ENCODE assay signal across 21 cellular contexts in the genomic region with DNA sequence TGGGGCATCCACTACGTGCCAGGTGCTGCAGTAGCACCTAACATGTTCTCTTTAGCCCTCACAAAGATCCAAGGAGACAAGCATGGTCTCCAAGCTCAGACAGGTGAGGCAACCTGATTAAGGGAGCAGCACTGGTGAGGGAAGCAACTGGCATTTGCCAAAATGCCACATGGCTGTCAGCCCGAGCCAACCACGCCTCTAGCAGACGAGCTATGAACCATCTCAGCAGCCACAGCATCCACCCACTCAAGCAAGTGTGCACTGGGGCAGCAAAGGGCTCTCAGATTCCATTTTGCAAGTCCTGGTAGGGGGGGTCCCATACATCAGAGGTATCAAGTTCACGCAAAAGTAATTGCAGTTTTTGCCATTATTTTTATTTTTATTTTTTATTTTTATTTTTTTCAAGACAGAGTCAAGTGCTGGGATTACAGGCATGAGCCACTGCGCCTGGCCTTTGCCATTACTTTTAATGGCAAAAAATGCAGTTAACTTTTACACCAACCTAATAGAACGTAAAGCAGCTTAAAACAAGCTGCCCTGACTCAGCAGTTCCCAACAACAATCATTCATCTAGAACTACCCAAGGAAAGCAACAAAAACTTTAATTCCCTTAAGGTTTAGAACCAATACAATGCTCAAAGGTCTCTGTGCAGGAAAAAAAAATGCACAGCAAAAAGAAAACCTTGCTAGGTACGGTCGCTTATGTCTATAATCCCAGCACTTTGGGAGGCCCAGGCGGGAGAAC. TPM values are rescaled to one million over a fixed set of nuclear protein-coding genes. Genes with fewer than 3 reads are reported as not detected.
DNase-seq lines count a peak whose midpoint lies in the region; ATAC-seq, FAIRE-seq and TF ChIP-seq lines count a peak whose summit lies in the region.
"Had no signal": no experiment of that assay in that cellular context is flagged by ENCODE, and none has a peak within 500 bp of the region (broad histone marks: within the 10 kb centered on the region; RNA-seq: fewer than 3 reads in every experiment).

No MANE protein-coding gene starts in this region.

- TF ChIP-seq CTCF in K562 (IDR thresholded peaks at IDR 0.05 in 2 of 3, conservative IDR thresholded peaks at IDR 0.05 in 1 of 3; ENCODE audit: insufficient read depth in 2 of 3, low read depth in 1 of 3, low read length in 3 of 3) = no peak

- no peak overlapping the region for H3K4me3 Mint-ChIP-seq in stimulated activated memory B cell treated with anti-CD40 and anti-IgM and Interleukin-4, amounts not matched to agents 10 μg/mL and 1 μg/mL and 100 μg/mL, for 72 hours
- H3K4me3 Mint-ChIP-seq: neural progenitor cell; stimulated activated effector memory CD8-positive, alpha-beta T cell treated with anti-CD3 and anti-CD28 coated beads, Interleukin-12 subunit alpha, Interleukin-12 subunit beta, amount 100 ng/mL, for 72 hours; T-helper 2 cell treated with Interferon-gamma antibody and Interleukin-4, amounts not matched to agents 5 μg/mL and 100 μg/mL, for 36 hours had no signal

- no peaks in the 10 kb centered on the region for H3K9me3 Mint-ChIP-seq in stimulated activated memory B cell treated with anti-CD40 and anti-IgM and Interleukin-4, amounts not matched to agents 10 μg/mL and 1 μg/mL and 100 μg/mL, for 72 hours
- H3K9me3 Mint-ChIP-seq: neural progenitor cell; stimulated activated effector memory CD8-positive, alpha-beta T cell treated with anti-CD3 and anti-CD28 coated beads, Interleukin-12 subunit alpha, Interleukin-12 subunit beta, amount 100 ng/mL, for 72 hours; T-helper 2 cell treated with Interferon-gamma antibody and Interleukin-4, amounts not matched to agents 5 μg/mL and 100 μg/mL, for 36 hours had no signal

- H3K27ac Mint-ChIP-seq in stimulated activated memory B cell treated with anti-CD40 and anti-IgM and Interleukin-4, amounts not matched to agents 10 μg/mL and 1 μg/mL and 100 μg/mL, for 72 hours = peak overlapping the region; percentile 26
- H3K27ac Mint-ChIP-seq: neural progenitor cell; stimulated activated effector memory CD8-positive, alpha-beta T cell treated with anti-CD3 and anti-CD28 coated beads, Interleukin-12 subunit alpha, Interleukin-12 subunit beta, amount 100 ng/mL, for 72 hours; T-helper 2 cell treated with Interferon-gamma antibody and Interleukin-4, amounts not matched to agents 5 μg/mL and 100 μg/mL, for 36 hours had no signal

- no TSS peak for BruUV-seq in K562 (replicated peaks; lab: Mats Ljungman, UMichigan)

- no peak overlapping the region for H3K4me2 ChIP-seq in K562 (ENCODE audit: insufficient read depth, low read length)
- H3K4me2 ChIP-seq: neural progenitor cell had no signal

- H3K36me3 Mint-ChIP-seq in stimulated activated memory B cell treated with anti-CD40 and anti-IgM and Interleukin-4, amounts not matched to agents 10 μg/mL and 1 μg/mL and 100 μg/mL, for 72 hours = peaks cover 30% of the 10 kb centered on the region

- H3K27me3 Mint-ChIP-seq in stimulated activated memory B cell treated with anti-CD40 and anti-IgM and Interleukin-4, amounts not matched to agents 10 μg/mL and 1 μg/mL and 100 μg/mL, for 72 hours = no peaks in the 10 kb centered on the region

- no peak overlapping the region for H3K4me3 ChIP-seq in Jurkat, Clone E6-1 (ENCODE audit: low read length)
- H3K4me3 ChIP-seq in K562 = no peak overlapping the region
- H3K4me3 ChIP-seq: gastrocnemius medialis, neural progenitor cell, transverse colon had no signal

- no peaks in the 10 kb centered on the region for H3K9me1 ChIP-seq in K562 (ENCODE audit: control insufficient read depth, insufficient read depth, low read length)

- H3K9me3 ChIP-seq in K562 (replicated peaks; ENCODE audit: control insufficient read depth, insufficient read depth, low read depth, low read length) = no peaks in the 10 kb centered on the region
- H3K9me3 ChIP-seq: gastrocnemius medialis, transverse colon had no signal

- H3K79me2 ChIP-seq in K562 (ENCODE audit: control insufficient read depth, insufficient read depth, low read length) = peaks cover 52% of the 10 kb centered on the region

- CTCF ChIA-PET in K562 (lab: Yijun Ruan, JAX; ENCODE audit: low intra/inter-chr PET ratio) = no interaction called here

- intact Hi-C loops in K562 (cut with micrococcal nuclease) = no loop called here

- H3K9ac ChIP-seq in K562 (ENCODE audit: insufficient read depth in 1 of 2, low read depth in 2 of 2, low read length in 2 of 2) = peak overlapping the region in 1 of 2 experiments; percentile 0; a peak in 1 of 4 replicates
- H3K9ac ChIP-seq: neural progenitor cell had no signal

- TF ChIP-seq EP300 in K562 (IDR thresholded peaks at IDR 0.05; ENCODE audit: low read length) = no peak

- POLR2A ChIA-PET in K562 (lab: Yijun Ruan, JAX) = interaction anchor here (0.9 to 2.6 kb wide), 7 partner anchors 8 to 280 kb away, joined by 3 to 14 read pairs (median 5); a partner anchor contains a TSS

- no peak overlapping the region for H2AFZ ChIP-seq in K562 (ENCODE audit: low read depth, low read length)
- H2AFZ ChIP-seq: neural progenitor cell had no signal

- H3K4me1 Mint-ChIP-seq in stimulated activated memory B cell treated with anti-CD40 and anti-IgM and Interleukin-4, amounts not matched to agents 10 μg/mL and 1 μg/mL and 100 μg/mL, for 72 hours = peaks cover 28% of the 10 kb centered on the region

- DNase-seq in activated T-cell treated with anti-CD3 and anti-CD28 coated beads for 24 hours (ENCODE audit: low read depth) (peak; percentile 7), K562 (ENCODE audit: extremely low read depth in 1 of 4, low spot score in 3 of 4) (no peak), NCI-H2196 treated with DMSO at 0.1 percent for 48 hours (lab: John Stamatoyannopoulos, UW; ENCODE audit: unreplicated experiment) (no peak), HUDEP-2 (lab: John Stamatoyannopoulos, UW; ENCODE audit: unreplicated experiment in 76 of 76) (no peak)
- DNase-seq in activated T-cell treated with anti-CD3 and anti-CD28 coated beads, Interleukin-2, amount 50 U/mL, for 1 hour = no peak
- DNase-seq in Jurkat, Clone E6-1 (ENCODE audit: low read depth, low spot score) = peak; percentile 7
- DNase-seq: Calu3, gastrocnemius medialis, Karpas-422, left colon, NCI-H1092, NCI-H748 treated with DMSO at 0.1 percent for 48 hours, transverse colon had no signal

- peaks cover 60% of the 10 kb centered on the region for H3K36me3 ChIP-seq in K562 (ENCODE audit: control insufficient read depth, insufficient read depth, low read length)
- H3K36me3 ChIP-seq: gastrocnemius medialis, neural progenitor cell, transverse colon had no signal

- TF ChIP-seq RAD21 in K562 (CRISPR knock-in tag; conservative IDR thresholded peaks at IDR 0.05 in 1 of 2, IDR thresholded peaks at IDR 0.05 in 1 of 2) = no peak

- no peak for TF ChIP-seq POLR2A in K562 (conservative IDR thresholded peaks at IDR 0.05)

- ATAC-seq in K562 (no peak), HG03469 (IDR thresholded peaks at IDR 0.05; ENCODE audit: unreplicated experiment) (no peak)
- peak; percentile 77 for ATAC-seq in stimulated activated memory B cell treated with anti-CD40 and anti-IgM and Interleukin-4, amounts not matched to agents 10 μg/mL and 1 μg/mL and 100 μg/mL, for 72 hours
- ATAC-seq: HCT116; left colon; stimulated activated effector memory CD8-positive, alpha-beta T cell treated with anti-CD3 and anti-CD28 coated beads, Interleukin-12 subunit alpha, Interleukin-12 subunit beta, amount 100 ng/mL, for 72 hours had no signal

- peak; percentile 37 for FAIRE-seq in K562 (lab: Jason Lieb, UNC)
- FAIRE-seq: bronchial epithelial cell had no signal

- H3K27me3 ChIP-seq in K562 (ENCODE audit: control insufficient read depth in 2 of 2, insufficient read depth in 2 of 2, low read length in 2 of 2) = no peaks in the 10 kb centered on the region
- H3K27me3 ChIP-seq: gastrocnemius medialis, neural progenitor cell, transverse colon had no signal

- peaks cover 18% of the 10 kb centered on the region for H4K20me1 ChIP-seq in K562 (replicated peaks; ENCODE audit: control insufficient read depth, insufficient read depth, low read length)

- WGBS in K562 (ENCODE audit: insufficient coverage, low coverage, missing lambda C conversion rate) = 94% methylated on average over 9 of the region's 10 CpGs

- no peak overlapping the region for H3K27ac ChIP-seq in K562 (ENCODE audit: extremely low read depth, low read depth, low read length)
- H3K27ac ChIP-seq: neural progenitor cell, transverse colon had no signal

- peaks cover 3 to 4% of the 10 kb centered on the region in 2 experiments; a peak in 2 of 5 replicates for H3K4me1 ChIP-seq in K562 (replicated peaks in 1 of 2; ENCODE audit: control insufficient read depth in 2 of 2, insufficient read depth in 2 of 2, low read length in 2 of 2)

- in situ Hi-C loops in K562 (cut with MboI) = no loop called here

TF ChIP-seq in K562, 482 proteins besides CTCF, POLR2A, EP300 and RAD21 (continues in another document):
- 0 out of 2 replicates have a peak, but pooled peaks have one; percentile 30 for TF ChIP-seq CBFB (CRISPR knock-in tag; IDR thresholded peaks at IDR 0.05)
- TF ChIP-seq NFE2 (IDR thresholded peaks at IDR 0.05; ENCODE audit: low read depth) = peak; percentile 59

RNA-seq across cellular contexts. Expression of a gene that starts 36.3 kb away (rescaled TPM):
- not detected for polyA plus RNA-seq in Jurkat, Clone E6-1 (2012; ENCODE audit: insufficient read depth, insufficient read length)
- total RNA-seq in K562 (2011; cell fraction: chromatin; rRNA removed; ENCODE audit: low replicate concordance) = not detected in 2 replicates
- 0.13 TPM in 1 of 2 replicates, not detected in the other for total RNA-seq in K562 (2011; cell fraction: nucleolus; rRNA removed)
- 0.29 TPM in 1 of 2 replicates, not detected in the other for total RNA-seq in K562 (2011; cell fraction: nucleoplasm; rRNA removed)
- total RNA-seq in K562 (2014; rRNA removed) (0.08 TPM in 1 of 2 replicates, not detected in the other), K562 (2014; rRNA removed; fragmentation: Illumina TruSeq; extraction: Trizol) (not detected in 2 replicates), K562 (2015; rRNA removed; fragmentation: Illumina TruSeq; extraction: Trizol) (0.11 and 0.15 TPM in 2 replicates), K562 (2021) (0.11 and 0.16 TPM in 2 replicates)
- polyA plus RNA-seq in K562 (2011; rRNA removed) (0.04 and 0.08 TPM in 2 replicates), K562 (2014; fragmentation: Illumina TruSeq; extraction: Trizol) (0.10 TPM in 1 of 2 replicates, not detected in the other), K562 (2014; fragmentation: Nextera tagmentation; extraction: Ambion mirVana) (not detected), K562 (2014; rRNA removed) (0.08 and 0.12 TPM in 2 replicates)
- 0.13 and 0.16 TPM in 2 replicates for polyA plus RNA-seq in K562 (2011; cell fraction: cytosol; rRNA removed)
- polyA plus RNA-seq in K562 (2011; cell fraction: nucleus; rRNA removed) = 0.23 and 0.35 TPM in 2 replicates
- polyA plus RNA-seq in K562 (2012) = 0.05 TPM in 1 of 2 replicates, not detected in the other
- polyA minus RNA-seq in K562 (2011; rRNA and poly(A)+ RNA removed) = not detected in 2 replicates
- not detected in 2 replicates for polyA minus RNA-seq in K562 (2011; cell fraction: cytosol; rRNA and poly(A)+ RNA removed)
- not detected in 2 replicates for polyA minus RNA-seq in K562 (2011; cell fraction: nucleus; rRNA and poly(A)+ RNA removed)
- total RNA-seq: renal cortical epithelial cell had no signal

Comparison
In these comparisons a context has a peak if more than half of its experiments do, and no peak if none do; other contexts are left out.
1. DNase-seq: peak in activated T-cell treated with anti-CD3 and anti-CD28 coated beads for 24 hours (single experiment) and Jurkat, Clone E6-1 (single experiment); none in activated T-cell treated with anti-CD3 and anti-CD28 coated beads, Interleukin-2, amount 50 U/mL, for 1 hour (single experiment), K562 (0 of 4), NCI-H2196 treated with DMSO at 0.1 percent for 48 hours (single experiment) and HUDEP-2 (0 of 76).